1 cellular context compared by ENCODE assay signal in the genomic region with DNA sequence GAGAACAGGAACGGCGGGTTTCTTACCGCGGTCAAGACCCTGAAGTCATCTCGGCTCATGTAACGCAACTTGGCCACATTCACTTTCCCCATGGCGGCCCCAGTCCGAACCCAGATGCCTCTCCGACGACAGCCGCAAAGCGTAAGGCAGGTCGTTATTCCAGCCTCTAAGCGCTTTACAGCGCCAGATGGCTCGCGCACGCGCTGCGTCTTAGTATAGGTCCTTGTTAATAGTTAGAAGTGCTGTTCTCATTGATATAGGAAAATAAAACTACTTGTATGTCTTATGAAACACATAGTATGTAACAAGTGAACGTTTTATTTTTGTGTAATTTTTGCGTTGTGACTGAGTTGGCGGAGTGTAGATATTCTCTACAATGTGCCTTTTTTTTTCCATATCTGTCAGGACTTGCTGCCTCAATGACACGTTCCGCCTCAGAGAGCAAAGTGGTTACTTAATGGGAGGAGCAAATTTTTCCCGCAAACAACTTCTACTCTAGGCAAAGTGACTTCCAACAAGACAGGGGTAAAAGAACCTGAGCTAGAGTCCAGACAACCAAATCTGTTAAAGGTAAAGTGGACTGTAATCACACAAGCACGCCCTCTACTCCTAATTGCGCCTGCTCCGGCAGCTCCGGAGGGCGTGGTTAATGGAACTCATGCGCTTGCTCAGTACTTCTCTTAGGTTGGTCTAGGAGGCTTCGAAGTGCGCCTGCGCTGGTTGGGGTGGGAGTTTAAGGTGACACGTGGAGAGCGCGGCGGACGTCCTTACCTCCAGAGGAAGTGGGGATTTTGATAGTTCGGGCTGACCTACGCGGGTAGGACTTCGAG.
TF ChIP-seq lines count a peak whose summit lies in the region.

A gene (minus strand): TSS at position 148 of the 830 bp plus-strand sequence. CDS start 56 bp downstream, at position 92.

TF ChIP-seq in HepG2, 621 proteins besides CTCF, POLR2A, EP300 and RAD21 (continued from another document and continues in another):
- TF ChIP-seq ZSCAN21 (CRISPR knock-in tag; IDR thresholded peaks at IDR 0.05; ENCODE audit: borderline replicate concordance) (peak; percentile 67; the same call in 1 of the 2 replicates), CCAR2 (optimal IDR thresholded peaks at IDR 0.05; ENCODE audit: low read depth, low read length) (no peak), CHD4 (IDR thresholded peaks at IDR 0.05; ENCODE audit: borderline replicate concordance, low read length) (no peak), KAT8 (CRISPR knock-in tag; IDR thresholded peaks at IDR 0.05) (peak; percentile 82), ZNF792 (CRISPR knock-in tag; IDR thresholded peaks at IDR 0.05) (peak; percentile 85), YY1 (IDR thresholded peaks at IDR 0.05; ENCODE audit: insufficient read depth, insufficient replicate concordance, low read depth, low read length) (peak; percentile 83), TBX3 (IDR thresholded peaks at IDR 0.05; ENCODE audit: borderline replicate concordance) (no peak), JUNB (CRISPR knock-in tag; IDR thresholded peaks at IDR 0.05; ENCODE audit: borderline replicate concordance) (no peak), ZNF567 (CRISPR knock-in tag; IDR thresholded peaks at IDR 0.05; ENCODE audit: borderline replicate concordance) (peak; percentile 17; the same call in 1 of the 2 replicates), CENPT (CRISPR knock-in tag; IDR thresholded peaks at IDR 0.05; ENCODE audit: low read depth) (no peak), ZNF781 (CRISPR knock-in tag; IDR thresholded peaks at IDR 0.05; ENCODE audit: borderline replicate concordance, not compliant biosample characterization) (peak; percentile 91), ZNF317 (CRISPR knock-in tag; IDR thresholded peaks at IDR 0.05) (no peak), ZKSCAN1 (IDR thresholded peaks at IDR 0.05; ENCODE audit: low read length) (no peak), ZNF180 (CRISPR knock-in tag; IDR thresholded peaks at IDR 0.05; ENCODE audit: borderline replicate concordance, low read depth) (peak; percentile 87; the same call in 1 of the 2 replicates), SNAPC2 (CRISPR knock-in tag; IDR thresholded peaks at IDR 0.05) (peak; percentile 22; the same call in 1 of the 2 replicates), ZSCAN12 (CRISPR knock-in tag; IDR thresholded peaks at IDR 0.05) (peak; percentile 94), NFE2 (CRISPR knock-in tag; IDR thresholded peaks at IDR 0.05) (no peak), YEATS4 (CRISPR knock-in tag; IDR thresholded peaks at IDR 0.05; ENCODE audit: borderline replicate concordance) (peak; percentile 70), TEAD2 (CRISPR knock-in tag; IDR thresholded peaks at IDR 0.05) (peak; percentile 84), HES4 (CRISPR knock-in tag; IDR thresholded peaks at IDR 0.05; ENCODE audit: borderline replicate concordance) (peak; percentile 87; the same call in 1 of the 2 replicates), MTA3 (CRISPR knock-in tag; IDR thresholded peaks at IDR 0.05) (no peak), ZBTB3 (CRISPR knock-in tag; IDR thresholded peaks at IDR 0.05; ENCODE audit: borderline replicate concordance, low read depth) (no peak), ZNF816 (CRISPR knock-in tag; IDR thresholded peaks at IDR 0.05; ENCODE audit: borderline replicate concordance) (peak; percentile 90; the same call in 1 of the 2 replicates), ZNF747 (CRISPR knock-in tag; IDR thresholded peaks at IDR 0.05; ENCODE audit: borderline replicate concordance) (peak; percentile 71), CREB1 (IDR thresholded peaks at IDR 0.05) (peak; percentile 55; the same call in 1 of the 2 replicates), CREB1 (CRISPR knock-in tag; IDR thresholded peaks at IDR 0.05) (peak; percentile 89), NR2F2 (IDR thresholded peaks at IDR 0.05; ENCODE audit: borderline replicate concordance, low read depth) (peak; percentile 48; the same call in 1 of the 2 replicates), ZNF263 (CRISPR knock-in tag; IDR thresholded peaks at IDR 0.05) (peak; percentile 57; the same call in 1 of the 2 replicates), ISL2 (CRISPR knock-in tag; IDR thresholded peaks at IDR 0.05) (peak; percentile 38; the same call in 1 of the 2 replicates), ZFP36L1 (CRISPR knock-in tag; IDR thresholded peaks at IDR 0.05) (peak; percentile 35; the same call in 1 of the 2 replicates), ZFP90 (CRISPR knock-in tag; IDR thresholded peaks at IDR 0.05; ENCODE audit: borderline replicate concordance) (peak; percentile 71), ZNF549 (CRISPR knock-in tag; IDR thresholded peaks at IDR 0.05) (0 out of 2 replicates have a peak, but pooled peaks have one; percentile 57), SYNCRIP (IDR thresholded peaks at IDR 0.05; ENCODE audit: insufficient read depth, low read depth, low read length) (no peak), ZFP62 (CRISPR knock-in tag; IDR thresholded peaks at IDR 0.05) (no peak), JUND (CRISPR knock-in tag; IDR thresholded peaks at IDR 0.05) (no peak), ZFP1 (CRISPR knock-in tag; IDR thresholded peaks at IDR 0.05) (no peak), ZNF367 (CRISPR knock-in tag; IDR thresholded peaks at IDR 0.05; ENCODE audit: borderline replicate concordance) (0 out of 2 replicates have a peak, but pooled peaks have one; percentile 81), ATF1 (CRISPR knock-in tag; IDR thresholded peaks at IDR 0.05) (peak; percentile 63; the same call in 1 of the 2 replicates), POLR2G (IDR thresholded peaks at IDR 0.05; ENCODE audit: low read depth, low read length) (peak; percentile 79), XRCC5 (optimal IDR thresholded peaks at IDR 0.05; ENCODE audit: low read length) (no peak), ZNF441 (CRISPR knock-in tag; IDR thresholded peaks at IDR 0.05; ENCODE audit: borderline replicate concordance) (peak; percentile 89; the same call in 1 of the 2 replicates)
- TF ChIP-seq, protein P1, sequence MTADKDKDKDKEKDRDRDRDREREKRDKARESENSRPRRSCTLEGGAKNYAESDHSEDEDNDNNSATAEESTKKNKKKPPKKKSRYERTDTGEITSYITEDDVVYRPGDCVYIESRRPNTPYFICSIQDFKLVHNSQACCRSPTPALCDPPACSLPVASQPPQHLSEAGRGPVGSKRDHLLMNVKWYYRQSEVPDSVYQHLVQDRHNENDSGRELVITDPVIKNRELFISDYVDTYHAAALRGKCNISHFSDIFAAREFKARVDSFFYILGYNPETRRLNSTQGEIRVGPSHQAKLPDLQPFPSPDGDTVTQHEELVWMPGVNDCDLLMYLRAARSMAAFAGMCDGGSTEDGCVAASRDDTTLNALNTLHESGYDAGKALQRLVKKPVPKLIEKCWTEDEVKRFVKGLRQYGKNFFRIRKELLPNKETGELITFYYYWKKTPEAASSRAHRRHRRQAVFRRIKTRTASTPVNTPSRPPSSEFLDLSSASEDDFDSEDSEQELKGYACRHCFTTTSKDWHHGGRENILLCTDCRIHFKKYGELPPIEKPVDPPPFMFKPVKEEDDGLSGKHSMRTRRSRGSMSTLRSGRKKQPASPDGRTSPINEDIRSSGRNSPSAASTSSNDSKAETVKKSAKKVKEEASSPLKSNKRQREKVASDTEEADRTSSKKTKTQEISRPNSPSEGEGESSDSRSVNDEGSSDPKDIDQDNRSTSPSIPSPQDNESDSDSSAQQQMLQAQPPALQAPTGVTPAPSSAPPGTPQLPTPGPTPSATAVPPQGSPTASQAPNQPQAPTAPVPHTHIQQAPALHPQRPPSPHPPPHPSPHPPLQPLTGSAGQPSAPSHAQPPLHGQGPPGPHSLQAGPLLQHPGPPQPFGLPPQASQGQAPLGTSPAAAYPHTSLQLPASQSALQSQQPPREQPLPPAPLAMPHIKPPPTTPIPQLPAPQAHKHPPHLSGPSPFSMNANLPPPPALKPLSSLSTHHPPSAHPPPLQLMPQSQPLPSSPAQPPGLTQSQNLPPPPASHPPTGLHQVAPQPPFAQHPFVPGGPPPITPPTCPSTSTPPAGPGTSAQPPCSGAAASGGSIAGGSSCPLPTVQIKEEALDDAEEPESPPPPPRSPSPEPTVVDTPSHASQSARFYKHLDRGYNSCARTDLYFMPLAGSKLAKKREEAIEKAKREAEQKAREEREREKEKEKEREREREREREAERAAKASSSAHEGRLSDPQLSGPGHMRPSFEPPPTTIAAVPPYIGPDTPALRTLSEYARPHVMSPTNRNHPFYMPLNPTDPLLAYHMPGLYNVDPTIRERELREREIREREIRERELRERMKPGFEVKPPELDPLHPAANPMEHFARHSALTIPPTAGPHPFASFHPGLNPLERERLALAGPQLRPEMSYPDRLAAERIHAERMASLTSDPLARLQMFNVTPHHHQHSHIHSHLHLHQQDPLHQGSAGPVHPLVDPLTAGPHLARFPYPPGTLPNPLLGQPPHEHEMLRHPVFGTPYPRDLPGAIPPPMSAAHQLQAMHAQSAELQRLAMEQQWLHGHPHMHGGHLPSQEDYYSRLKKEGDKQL (CRISPR knock-in tag; IDR thresholded peaks at IDR 0.05; ENCODE audit: low read depth) = no peak
- TF ChIP-seq, protein P2, sequence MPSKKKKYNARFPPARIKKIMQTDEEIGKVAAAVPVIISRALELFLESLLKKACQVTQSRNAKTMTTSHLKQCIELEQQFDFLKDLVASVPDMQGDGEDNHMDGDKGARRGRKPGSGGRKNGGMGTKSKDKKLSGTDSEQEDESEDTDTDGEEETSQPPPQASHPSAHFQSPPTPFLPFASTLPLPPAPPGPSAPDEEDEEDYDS (CRISPR knock-in tag; IDR thresholded peaks at IDR 0.05) = peak; percentile 67; the same call in 1 of the 2 replicates
- TF ChIP-seq, protein P3, sequence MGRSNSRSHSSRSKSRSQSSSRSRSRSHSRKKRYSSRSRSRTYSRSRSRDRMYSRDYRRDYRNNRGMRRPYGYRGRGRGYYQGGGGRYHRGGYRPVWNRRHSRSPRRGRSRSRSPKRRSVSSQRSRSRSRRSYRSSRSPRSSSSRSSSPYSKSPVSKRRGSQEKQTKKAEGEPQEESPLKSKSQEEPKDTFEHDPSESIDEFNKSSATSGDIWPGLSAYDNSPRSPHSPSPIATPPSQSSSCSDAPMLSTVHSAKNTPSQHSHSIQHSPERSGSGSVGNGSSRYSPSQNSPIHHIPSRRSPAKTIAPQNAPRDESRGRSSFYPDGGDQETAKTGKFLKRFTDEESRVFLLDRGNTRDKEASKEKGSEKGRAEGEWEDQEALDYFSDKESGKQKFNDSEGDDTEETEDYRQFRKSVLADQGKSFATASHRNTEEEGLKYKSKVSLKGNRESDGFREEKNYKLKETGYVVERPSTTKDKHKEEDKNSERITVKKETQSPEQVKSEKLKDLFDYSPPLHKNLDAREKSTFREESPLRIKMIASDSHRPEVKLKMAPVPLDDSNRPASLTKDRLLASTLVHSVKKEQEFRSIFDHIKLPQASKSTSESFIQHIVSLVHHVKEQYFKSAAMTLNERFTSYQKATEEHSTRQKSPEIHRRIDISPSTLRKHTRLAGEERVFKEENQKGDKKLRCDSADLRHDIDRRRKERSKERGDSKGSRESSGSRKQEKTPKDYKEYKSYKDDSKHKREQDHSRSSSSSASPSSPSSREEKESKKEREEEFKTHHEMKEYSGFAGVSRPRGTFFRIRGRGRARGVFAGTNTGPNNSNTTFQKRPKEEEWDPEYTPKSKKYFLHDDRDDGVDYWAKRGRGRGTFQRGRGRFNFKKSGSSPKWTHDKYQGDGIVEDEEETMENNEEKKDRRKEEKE (IDR thresholded peaks at IDR 0.05) = no peak
- TF ChIP-seq, protein P4, sequence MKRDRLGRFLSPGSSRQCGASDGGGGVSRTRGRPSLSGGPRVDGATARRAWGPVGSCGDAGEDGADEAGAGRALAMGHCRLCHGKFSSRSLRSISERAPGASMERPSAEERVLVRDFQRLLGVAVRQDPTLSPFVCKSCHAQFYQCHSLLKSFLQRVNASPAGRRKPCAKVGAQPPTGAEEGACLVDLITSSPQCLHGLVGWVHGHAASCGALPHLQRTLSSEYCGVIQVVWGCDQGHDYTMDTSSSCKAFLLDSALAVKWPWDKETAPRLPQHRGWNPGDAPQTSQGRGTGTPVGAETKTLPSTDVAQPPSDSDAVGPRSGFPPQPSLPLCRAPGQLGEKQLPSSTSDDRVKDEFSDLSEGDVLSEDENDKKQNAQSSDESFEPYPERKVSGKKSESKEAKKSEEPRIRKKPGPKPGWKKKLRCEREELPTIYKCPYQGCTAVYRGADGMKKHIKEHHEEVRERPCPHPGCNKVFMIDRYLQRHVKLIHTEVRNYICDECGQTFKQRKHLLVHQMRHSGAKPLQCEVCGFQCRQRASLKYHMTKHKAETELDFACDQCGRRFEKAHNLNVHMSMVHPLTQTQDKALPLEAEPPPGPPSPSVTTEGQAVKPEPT (CRISPR knock-in tag; IDR thresholded peaks at IDR 0.05; ENCODE audit: low read depth) = 0 out of 2 replicates have a peak, but pooled peaks have one; percentile 86
- TF ChIP-seq, protein P5, sequence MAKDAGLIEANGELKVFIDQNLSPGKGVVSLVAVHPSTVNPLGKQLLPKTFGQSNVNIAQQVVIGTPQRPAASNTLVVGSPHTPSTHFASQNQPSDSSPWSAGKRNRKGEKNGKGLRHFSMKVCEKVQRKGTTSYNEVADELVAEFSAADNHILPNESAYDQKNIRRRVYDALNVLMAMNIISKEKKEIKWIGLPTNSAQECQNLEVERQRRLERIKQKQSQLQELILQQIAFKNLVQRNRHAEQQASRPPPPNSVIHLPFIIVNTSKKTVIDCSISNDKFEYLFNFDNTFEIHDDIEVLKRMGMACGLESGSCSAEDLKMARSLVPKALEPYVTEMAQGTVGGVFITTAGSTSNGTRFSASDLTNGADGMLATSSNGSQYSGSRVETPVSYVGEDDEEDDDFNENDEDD (CRISPR knock-in tag; IDR thresholded peaks at IDR 0.05; ENCODE audit: borderline replicate concordance) = peak; percentile 99
- TF ChIP-seq, protein P6, sequence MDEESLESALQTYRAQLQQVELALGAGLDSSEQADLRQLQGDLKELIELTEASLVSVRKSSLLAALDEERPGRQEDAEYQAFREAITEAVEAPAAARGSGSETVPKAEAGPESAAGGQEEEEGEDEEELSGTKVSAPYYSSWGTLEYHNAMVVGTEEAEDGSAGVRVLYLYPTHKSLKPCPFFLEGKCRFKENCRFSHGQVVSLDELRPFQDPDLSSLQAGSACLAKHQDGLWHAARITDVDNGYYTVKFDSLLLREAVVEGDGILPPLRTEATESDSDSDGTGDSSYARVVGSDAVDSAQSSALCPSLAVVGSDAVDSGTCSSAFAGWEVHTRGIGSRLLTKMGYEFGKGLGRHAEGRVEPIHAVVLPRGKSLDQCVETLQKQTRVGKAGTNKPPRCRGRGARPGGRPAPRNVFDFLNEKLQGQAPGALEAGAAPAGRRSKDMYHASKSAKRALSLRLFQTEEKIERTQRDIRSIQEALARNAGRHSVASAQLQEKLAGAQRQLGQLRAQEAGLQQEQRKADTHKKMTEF (CRISPR knock-in tag; IDR thresholded peaks at IDR 0.05) = peak; percentile 60
- TF ChIP-seq, protein P7, sequence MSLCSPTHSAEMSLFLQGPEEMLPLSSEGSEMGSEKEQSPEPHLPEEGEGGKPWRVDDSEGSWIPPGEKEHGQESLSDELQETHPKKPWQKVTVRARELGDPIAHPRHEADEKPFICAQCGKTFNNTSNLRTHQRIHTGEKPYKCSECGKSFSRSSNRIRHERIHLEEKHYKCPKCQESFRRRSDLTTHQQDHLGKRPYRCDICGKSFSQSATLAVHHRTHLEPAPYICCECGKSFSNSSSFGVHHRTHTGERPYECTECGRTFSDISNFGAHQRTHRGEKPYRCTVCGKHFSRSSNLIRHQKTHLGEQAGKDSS (CRISPR knock-in tag; IDR thresholded peaks at IDR 0.05; ENCODE audit: borderline replicate concordance, low read depth) = no peak
- TF ChIP-seq, protein P8, sequence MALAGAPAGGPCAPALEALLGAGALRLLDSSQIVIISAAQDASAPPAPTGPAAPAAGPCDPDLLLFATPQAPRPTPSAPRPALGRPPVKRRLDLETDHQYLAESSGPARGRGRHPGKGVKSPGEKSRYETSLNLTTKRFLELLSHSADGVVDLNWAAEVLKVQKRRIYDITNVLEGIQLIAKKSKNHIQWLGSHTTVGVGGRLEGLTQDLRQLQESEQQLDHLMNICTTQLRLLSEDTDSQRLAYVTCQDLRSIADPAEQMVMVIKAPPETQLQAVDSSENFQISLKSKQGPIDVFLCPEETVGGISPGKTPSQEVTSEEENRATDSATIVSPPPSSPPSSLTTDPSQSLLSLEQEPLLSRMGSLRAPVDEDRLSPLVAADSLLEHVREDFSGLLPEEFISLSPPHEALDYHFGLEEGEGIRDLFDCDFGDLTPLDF (CRISPR knock-in tag; IDR thresholded peaks at IDR 0.05) = peak; percentile 69
